Comparison of ENCODE assay signal across 22 cellular contexts in the genomic region with DNA sequence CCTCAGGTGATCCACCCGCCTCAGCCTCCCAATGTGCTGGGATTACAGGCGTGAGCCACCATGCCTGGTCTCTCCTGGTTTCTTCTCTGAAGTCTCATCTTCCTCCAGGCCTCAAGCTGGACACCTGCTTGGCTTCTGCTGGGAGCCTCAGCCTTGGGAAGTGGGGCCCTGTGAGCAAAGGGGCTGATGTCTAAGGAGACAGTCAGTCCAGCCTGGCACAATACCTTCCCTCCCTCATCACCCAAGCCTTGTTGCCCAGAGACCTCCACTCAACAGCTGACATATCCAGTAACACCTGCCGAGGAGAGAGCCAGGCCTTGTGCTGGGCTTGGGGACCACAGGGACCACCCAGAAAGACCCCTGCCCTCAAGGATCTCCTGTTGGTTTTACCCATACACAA.
"Had no signal": no experiment of that assay in that cellular context is flagged by ENCODE, and none has a peak within 500 bp of the region (broad histone marks: within the 10 kb centered on the region; RNA-seq: fewer than 3 reads in every experiment).

No MANE protein-coding gene starts in this region.

- H3K79me2 ChIP-seq: parathyroid adenoma had no signal

- H3K4me3 ChIP-seq: esophagus squamous epithelium, gastroesophageal sphincter, lung, thoracic aorta had no signal

- H2AFZ ChIP-seq: parathyroid adenoma had no signal

- H3K27ac Mint-ChIP-seq: effector memory CD8-positive, alpha-beta T cell; immature natural killer cell; naive thymus-derived CD4-positive, alpha-beta T cell; stimulated activated memory B cell treated with anti-CD40 and anti-IgM and Interleukin-4, amounts not matched to agents 10 μg/mL and 1 μg/mL and 100 μg/mL, for 72 hours; stimulated activated naive CD8-positive, alpha-beta T cell treated with anti-CD3 and anti-CD28 coated beads, Interleukin-15, Interleukin-2, amounts not matched to agents 100 ng/mL and 50 ng/mL, for 24 hours had no signal

- H3K9ac ChIP-seq: parathyroid adenoma had no signal

- H3K36me3 ChIP-seq: esophagus squamous epithelium, gastroesophageal sphincter, thoracic aorta had no signal

- H3K9me3 Mint-ChIP-seq: effector memory CD8-positive, alpha-beta T cell; stimulated activated naive CD8-positive, alpha-beta T cell treated with anti-CD3 and anti-CD28 coated beads, Interleukin-15, Interleukin-2, amounts not matched to agents 100 ng/mL and 50 ng/mL, for 24 hours had no signal

- H3K27ac ChIP-seq: esophagus squamous epithelium, gastroesophageal sphincter, parathyroid adenoma, thoracic aorta had no signal

- H3K36me3 Mint-ChIP-seq: immature natural killer cell; naive thymus-derived CD4-positive, alpha-beta T cell; stimulated activated memory B cell treated with anti-CD40 and anti-IgM and Interleukin-4, amounts not matched to agents 10 μg/mL and 1 μg/mL and 100 μg/mL, for 72 hours had no signal

- H3K4me3 Mint-ChIP-seq: effector memory CD8-positive, alpha-beta T cell; immature natural killer cell; naive thymus-derived CD4-positive, alpha-beta T cell; nephron progenitor cell; stimulated activated memory B cell treated with anti-CD40 and anti-IgM and Interleukin-4, amounts not matched to agents 10 μg/mL and 1 μg/mL and 100 μg/mL, for 72 hours; stimulated activated naive CD8-positive, alpha-beta T cell treated with anti-CD3 and anti-CD28 coated beads, Interleukin-15, Interleukin-2, amounts not matched to agents 100 ng/mL and 50 ng/mL, for 24 hours had no signal

- H3K4me1 ChIP-seq: esophagus squamous epithelium, gastroesophageal sphincter, parathyroid adenoma had no signal

- ATAC-seq: effector memory CD8-positive, alpha-beta T cell; gastroesophageal sphincter; left cardiac atrium; left ventricle myocardium superior; naive thymus-derived CD4-positive, alpha-beta T cell; stimulated activated memory B cell treated with anti-CD40 and anti-IgM and Interleukin-4, amounts not matched to agents 10 μg/mL and 1 μg/mL and 100 μg/mL, for 72 hours had no signal

- H3K4me1 Mint-ChIP-seq: immature natural killer cell; naive thymus-derived CD4-positive, alpha-beta T cell; nephron progenitor cell; stimulated activated memory B cell treated with anti-CD40 and anti-IgM and Interleukin-4, amounts not matched to agents 10 μg/mL and 1 μg/mL and 100 μg/mL, for 72 hours had no signal

- DNase-seq: central memory CD4-positive, alpha-beta T cell; effector memory CD8-positive, alpha-beta T cell; esophagus squamous epithelium; foreskin fibroblast; glutamatergic neuron; immature natural killer cell; kidney; left cardiac atrium; left ventricle myocardium superior; mesenchymal stem cell; naive thymus-derived CD4-positive, alpha-beta T cell; nephron progenitor cell; small intestine; stimulated activated CD4-positive, alpha-beta T cell treated with anti-CD3 and anti-CD28 coated beads, Interleukin-2, amount 100 ng/mL, for 48 hours; stimulated activated CD8-positive, alpha-beta memory T cell treated with anti-CD3 and anti-CD28 coated beads, Interleukin-4, amount 100 ng/mL, for 48 hours; trophoblast cell had no signal

- H3K9me3 ChIP-seq: esophagus squamous epithelium, thoracic aorta had no signal
